ENCODE assay signal across 16 cellular contexts in genomic region chr11:75105462-75105925, GRCh38. TPM values are rescaled to one million over a fixed set of nuclear protein-coding genes. Genes with fewer than 3 reads are reported as not detected.
DNase-seq lines count a peak whose midpoint lies in the region; ATAC-seq and TF ChIP-seq lines count a peak whose summit lies in the region.
"Had no signal": no experiment of that assay in that cellular context is flagged by ENCODE, and none has a peak within 500 bp of the region (broad histone marks: within the 10 kb centered on the region; RNA-seq: fewer than 3 reads in every experiment).

No MANE protein-coding gene starts in this region.

- H3K4me3 ChIP-seq in testis = peak overlapping the region in 1 of 2 donors; percentile 3
- H3K4me3 ChIP-seq: ascending aorta, lung, pancreas had no signal

- H3K27ac ChIP-seq in testis = no peak overlapping the region
- H3K27ac ChIP-seq: ascending aorta, pancreas had no signal

- no peaks in the 10 kb centered on the region for H3K27me3 ChIP-seq in testis
- H3K27me3 ChIP-seq: ascending aorta, pancreas had no signal

- intact Hi-C loops in activated CD4-positive, alpha-beta T cell treated with anti-CD3 and anti-CD28 coated beads, Interleukin-2, amount 10 ng/mL, durations not matched to agents 24 days and 14 days (cut with micrococcal nuclease) = no loop called here
- intact Hi-C loops in testis (cut with DNase I; ENCODE audit: low total_unique reads) = no loop called here

- H3K9me3 Mint-ChIP-seq in activated CD4-positive, alpha-beta T cell treated with anti-CD3 and anti-CD28 coated beads, Interleukin-2, amount 10 ng/mL, durations not matched to agents 24 days and 14 days = peaks cover 3% of the 10 kb centered on the region
- H3K9me3 Mint-ChIP-seq: activated T-cell treated with anti-CD3 and anti-CD28 coated beads, Interleukin-2, amount 50 U/mL, for 4 hours had no signal

- TF ChIP-seq CTCF in testis (IDR thresholded peaks at IDR 0.05) (no peak), GM20000 (IDR thresholded peaks at IDR 0.05; ENCODE audit: extremely low read depth, missing control alignments) (no peak)

- peaks cover 12% of the 10 kb centered on the region for H3K4me1 Mint-ChIP-seq in activated CD4-positive, alpha-beta T cell treated with anti-CD3 and anti-CD28 coated beads, Interleukin-2, amount 10 ng/mL, durations not matched to agents 24 days and 14 days

- H3K27me3 Mint-ChIP-seq in activated CD4-positive, alpha-beta T cell treated with anti-CD3 and anti-CD28 coated beads, Interleukin-2, amount 10 ng/mL, durations not matched to agents 24 days and 14 days = peaks cover 22% of the 10 kb centered on the region

- H3K27ac Mint-ChIP-seq in activated CD4-positive, alpha-beta T cell treated with anti-CD3 and anti-CD28 coated beads, Interleukin-2, amount 10 ng/mL, durations not matched to agents 24 days and 14 days = no peak overlapping the region

- H3K36me3 Mint-ChIP-seq in activated CD4-positive, alpha-beta T cell treated with anti-CD3 and anti-CD28 coated beads, Interleukin-2, amount 10 ng/mL, durations not matched to agents 24 days and 14 days (ENCODE audit: low read depth) = no peaks in the 10 kb centered on the region

- H3K9me3 ChIP-seq in testis = no peaks in the 10 kb centered on the region
- H3K9me3 ChIP-seq: ascending aorta, pancreas had no signal

- WGBS in testis, 2 donors = 39 to 41% methylated on average over 9 of the region's 9 CpGs

- no peaks in the 10 kb centered on the region for H3K4me1 ChIP-seq in testis
- H3K4me1 ChIP-seq: ascending aorta, pancreas had no signal

- H3K36me3 ChIP-seq in testis (ENCODE audit: low read depth, missing control alignments) = no peaks in the 10 kb centered on the region
- H3K36me3 ChIP-seq: ascending aorta, pancreas had no signal

- TF ChIP-seq POLR2A in testis (IDR thresholded peaks at IDR 0.05) = no peak

- no peak for ATAC-seq in GM21825 (IDR thresholded peaks at IDR 0.05; ENCODE audit: unreplicated experiment)
- ATAC-seq: activated T-cell treated with anti-CD3 and anti-CD28 coated beads, Interleukin-2, amount 50 U/mL, for 4 hours; pancreas had no signal

- H3K4me3 Mint-ChIP-seq in activated CD4-positive, alpha-beta T cell treated with anti-CD3 and anti-CD28 coated beads, Interleukin-2, amount 10 ng/mL, durations not matched to agents 24 days and 14 days = no peak overlapping the region
- H3K4me3 Mint-ChIP-seq: activated T-cell treated with anti-CD3 and anti-CD28 coated beads, Interleukin-2, amount 50 U/mL, for 4 hours had no signal

- peak; percentile 42 for DNase-seq in activated CD4-positive, alpha-beta T cell treated with anti-CD3 and anti-CD28 coated beads, Interleukin-2, amount 10 ng/mL, durations not matched to agents 24 days and 14 days
- no peak for DNase-seq in activated CD4-positive, alpha-beta T cell treated with anti-CD3 and anti-CD28 coated beads for 1 hour
- DNase-seq in NCI-H69 (lab: John Stamatoyannopoulos, UW) = peak; percentile 44
- DNase-seq in ecto neural progenitor cell (ENCODE audit: low spot score) = peak; percentile 61
- DNase-seq in testis = peak; percentile 47
- DNase-seq in GM20000 (ENCODE audit: low spot score) = no peak
- no peak for DNase-seq in activated CD4-positive, CD25-positive, alpha-beta regulatory T cell (lab: John Stamatoyannopoulos, UW)
- DNase-seq: activated T-cell treated with anti-CD3 and anti-CD28 coated beads, Interleukin-2, amount 50 U/mL, for 4 hours; effector memory CD4-positive, alpha-beta T cell; NCI-H187 treated with DMSO at 0.1 percent for 48 hours; pancreas had no signal

RNA-seq across cellular contexts. Expression of gene OR2AT4, which starts 8.8 kb away (rescaled TPM):
- not detected in 2 replicates for total RNA-seq in activated CD4-positive, alpha-beta T cell treated with anti-CD3 and anti-CD28 coated beads, Interleukin-2, amount 10 ng/mL, durations not matched to agents 24 days and 14 days
- under 1 TPM; 0.94 to 0.99 TPM for total RNA-seq in testis
- polyA plus RNA-seq in testis (ENCODE audit: insufficient read depth, low read depth, low replicate concordance) = 0.04 TPM
- total RNA-seq: activated T-cell treated with anti-CD3 and anti-CD28 coated beads, Interleukin-2, amount 50 U/mL, for 4 hours; ascending aorta; G401; glomerular endothelial cell; lung; pancreas had no signal
- polyA plus RNA-seq: lung had no signal

RNA-seq across cellular contexts. Expression of gene SLCO2B1, which starts 45.4 kb away (rescaled TPM):
- not detected in 2 replicates for total RNA-seq in activated CD4-positive, alpha-beta T cell treated with anti-CD3 and anti-CD28 coated beads, Interleukin-2, amount 10 ng/mL, durations not matched to agents 24 days and 14 days
- 10 to 100 TPM; 33.2 to 46.2 TPM for total RNA-seq in testis
- 18.2 TPM for polyA plus RNA-seq in testis (ENCODE audit: insufficient read depth, low read depth, low replicate concordance)
- total RNA-seq: G401 had no signal

Comparison
In these comparisons a context has a peak if more than half of its experiments do, and no peak if none do; other contexts are left out.
1. DNase-seq: peak in activated CD4-positive, alpha-beta T cell treated with anti-CD3 and anti-CD28 coated beads, Interleukin-2, amount 10 ng/mL, durations not matched to agents 24 days and 14 days (single experiment), NCI-H69 (single experiment), ecto neural progenitor cell (single experiment) and testis (single experiment); none in activated CD4-positive, alpha-beta T cell treated with anti-CD3 and anti-CD28 coated beads for 1 hour (single experiment), GM20000 (single experiment) and activated CD4-positive, CD25-positive, alpha-beta regulatory T cell (0 of 4).
2. RNA of gene SLCO2B1, which starts 45.4 kb away (total RNA-seq): 33.2 to 46.2 TPM in testis; not detected in activated CD4-positive, alpha-beta T cell treated with anti-CD3 and anti-CD28 coated beads, Interleukin-2, amount 10 ng/mL, durations not matched to agents 24 days and 14 days; every median in the first group is over 10 times any median in the second.